In the genomic region with DNA sequence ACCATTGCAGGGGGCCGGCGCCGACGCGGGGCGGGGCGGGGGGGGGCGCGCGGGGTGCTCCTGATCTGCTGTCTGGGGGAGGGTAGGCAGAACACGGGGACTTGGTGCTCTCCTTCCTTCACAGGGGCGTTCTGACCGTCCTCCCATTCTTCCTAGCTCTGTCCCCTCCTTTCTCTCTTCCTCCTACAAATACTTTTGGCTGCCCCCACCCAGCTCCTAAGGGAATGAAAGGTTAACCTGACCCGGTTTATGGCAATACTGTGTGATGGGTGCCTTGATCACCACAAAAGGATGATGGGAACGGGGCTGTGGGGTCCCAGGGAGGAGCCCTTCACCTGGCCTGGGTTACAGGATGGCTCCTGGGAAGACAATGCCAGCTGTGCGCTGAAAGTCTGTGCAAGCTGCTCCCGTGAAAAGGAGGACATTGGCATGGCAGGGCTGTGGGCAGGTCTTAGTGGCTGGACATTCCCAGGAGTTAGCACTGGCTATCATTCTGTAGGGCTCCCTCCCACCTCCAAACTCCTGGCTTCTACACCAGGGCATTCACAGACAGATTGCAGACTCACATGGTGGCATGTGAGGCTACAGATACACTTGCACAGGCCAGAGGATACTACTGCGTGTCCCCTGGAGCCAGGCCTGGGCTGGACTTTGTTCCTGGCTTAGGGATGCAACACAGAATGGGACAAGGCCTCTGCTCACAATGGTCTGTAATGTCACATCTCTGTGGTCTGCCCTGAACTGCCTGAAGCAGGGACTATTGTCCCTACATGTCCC, we compare ENCODE assay signal across 9 cellular contexts. TPM values are rescaled to one million over a fixed set of nuclear protein-coding genes. Genes with fewer than 3 reads are reported as not detected.
A peak's percentile ranks its signal among the peaks of the same experiment; 100 is the strongest.
DNase-seq lines count a peak whose midpoint lies in the region; ATAC-seq and TF ChIP-seq lines count a peak whose summit lies in the region.
"Had no signal": no experiment of that assay in that cellular context is flagged by ENCODE, and none has a peak within 500 bp of the region (broad histone marks: within the 10 kb centered on the region; RNA-seq: fewer than 3 reads in every experiment).

No MANE protein-coding gene starts in this region.

- peaks cover 9% of the 10 kb centered on the region for H3K36me3 ChIP-seq in right atrium auricular region
- peaks cover 5% of the 10 kb centered on the region for H3K36me3 ChIP-seq in mammary epithelial cell (ENCODE audit: insufficient read depth, low read length)
- H3K36me3 ChIP-seq in vagina = peaks cover 0 to 8% of the 10 kb centered on the region in 2 donors

- BruUV-seq in mammary epithelial cell (replicated peaks; lab: Mats Ljungman, UMichigan) = no TSS peak

- H3K27ac Mint-ChIP-seq in mesothelial cell of epicardium = peak overlapping the region; percentile 92

- peaks cover 9% of the 10 kb centered on the region for H3K36me3 Mint-ChIP-seq in mesothelial cell of epicardium

- dilution Hi-C loops in mammary epithelial cell (cut with HindIII; ENCODE audit: low sequenced_read_pairs) = no loop called here

- no peak overlapping the region for H3K9ac ChIP-seq in mammary epithelial cell (ENCODE audit: insufficient read depth, low read length)

- no peaks in the 10 kb centered on the region for H3K27me3 Mint-ChIP-seq in mesothelial cell of epicardium (ENCODE audit: low read depth)

- H3K4me1 Mint-ChIP-seq in mesothelial cell of epicardium = peaks cover 32% of the 10 kb centered on the region

- WGBS in mammary epithelial cell (ENCODE audit: low coverage, missing lambda C conversion rate) = 18% methylated on average over 4 of the region's 18 CpGs

- intact Hi-C loops in Right ventricle myocardium inferior (cut with DNase I) = loop anchor here (5.0 kb wide), 1 partner anchor 326 kb away; the partner anchor contains the start of gene PTK6
- intact Hi-C loops in mammary epithelial cell (cut with micrococcal nuclease) = loop anchor here (10.0 kb wide), 1 partner anchor 238 kb away; the partner anchor contains the start of gene GMEB2
- intact Hi-C loops in vagina (cut with DNase I) = no loop called here

- H3K4me3 Mint-ChIP-seq in mesothelial cell of epicardium = peak overlapping the region; percentile 82

- H3K4me3 ChIP-seq in right atrium auricular region (peak overlapping the region in 1 of 2 donors; percentile 79), mammary epithelial cell (replicated peaks in 1 of 3; ENCODE audit: insufficient read depth in 1 of 3, low read depth in 2 of 3, low read length in 3 of 3) (peak overlapping the region in 2 of 3 experiments; percentile 73 to 76), vagina (peak overlapping the region; percentile 53 to 94)

- DNase-seq in right atrium auricular region (ENCODE audit: low spot score) (no peak), Right ventricle myocardium inferior (ENCODE audit: missing footprints) (no peak), mammary epithelial cell (no peak), mesothelial cell of epicardium (ENCODE audit: low spot score in 2 of 2, unreplicated experiment in 2 of 2) (no peak), vagina (ENCODE audit: extremely low spot score in 2 of 2) (no peak), NCI-H2081 treated with DMSO at 0.1 percent for 48 hours (lab: John Stamatoyannopoulos, UW) (no peak)
- DNase-seq in stimulated activated CD4-positive, alpha-beta T cell treated with anti-CD3 and anti-CD28 coated beads, Interleukin-12 subunit alpha, Interleukin-12 subunit beta, amount 100 ng/mL, for 4 hours = no peak

- H3K4me1 ChIP-seq in right atrium auricular region (peaks cover 0 to 42% of the 10 kb centered on the region in 2 donors), mammary epithelial cell (ENCODE audit: insufficient read depth, low read length) (peaks cover 12% of the 10 kb centered on the region), vagina (peaks cover 46% of the 10 kb centered on the region)

- in situ Hi-C loops in mammary epithelial cell (cut with MboI; ENCODE audit: low sequenced_read_pairs in 2 of 2) = loop anchor here in 1 of 2 donors (10.0 kb wide), 1 partner anchor 158 kb away; the partner anchor contains the start of genes ARFRP1 and ZGPAT

- H3K27ac ChIP-seq in right atrium auricular region = peak overlapping the region; percentile 89 to 97
- H3K27ac ChIP-seq in mammary epithelial cell (ENCODE audit: insufficient read depth, low read depth, low read length) = no peak overlapping the region
- H3K27ac ChIP-seq in vagina = peak overlapping the region; percentile 93

- H3K9me3 Mint-ChIP-seq in mesothelial cell of epicardium = no peaks in the 10 kb centered on the region

- H3K9me3 ChIP-seq in right atrium auricular region = no peaks in the 10 kb centered on the region
- no peaks in the 10 kb centered on the region for H3K9me3 ChIP-seq in mammary epithelial cell (replicated peaks; ENCODE audit: insufficient read depth, low read length)
- H3K9me3 ChIP-seq in vagina = no peaks in the 10 kb centered on the region

- H3K27me3 ChIP-seq in right atrium auricular region (no peaks in the 10 kb centered on the region), mammary epithelial cell (ENCODE audit: insufficient read depth, low read length) (no peaks in the 10 kb centered on the region), vagina (no peaks in the 10 kb centered on the region)

- TF ChIP-seq POLR2A in vagina (IDR thresholded peaks at IDR 0.05) = no peak

- TF ChIP-seq CTCF in right atrium auricular region (IDR thresholded peaks at IDR 0.05) = no peak
- no peak for TF ChIP-seq CTCF in mammary epithelial cell (conservative IDR thresholded peaks at IDR 0.05 in 1 of 2, IDR thresholded peaks at IDR 0.05 in 1 of 2; ENCODE audit: extremely low read depth in 1 of 2, insufficient read depth in 1 of 2, low read depth in 1 of 2, low read length in 2 of 2)
- TF ChIP-seq CTCF in mesothelial cell of epicardium (IDR thresholded peaks at IDR 0.05; ENCODE audit: unreplicated experiment) = no peak
- TF ChIP-seq CTCF in vagina (IDR thresholded peaks at IDR 0.05) = no peak

- H4K20me1 ChIP-seq in mammary epithelial cell (ENCODE audit: insufficient read depth, low read length) = no peaks in the 10 kb centered on the region

- no peak overlapping the region for H2AFZ ChIP-seq in mammary epithelial cell (ENCODE audit: low read depth, low read length)

- ATAC-seq in Right ventricle myocardium inferior (no peak), HG03159 (IDR thresholded peaks at IDR 0.05; ENCODE audit: unreplicated experiment) (no peak)

- H3K4me2 ChIP-seq in mammary epithelial cell (ENCODE audit: insufficient read depth, low read depth, low read length) = peak overlapping the region; percentile 77

- CTCF ChIA-PET in mammary epithelial cell (lab: Charles Lee; ENCODE audit: low non-redundant PET) = no interaction called here

- H3K79me2 ChIP-seq in mammary epithelial cell (ENCODE audit: insufficient read depth, low read length) = peaks cover 56% of the 10 kb centered on the region

RNA-seq across cellular contexts. Expression of gene TPD52L2, which starts 1.9 kb away (rescaled TPM):
- total RNA-seq in right atrium auricular region = 10 to 100 TPM; 80.6 to 84.0 TPM
- 78.0 TPM for total RNA-seq in Right ventricle myocardium inferior
- total RNA-seq in mammary epithelial cell = 100 to 1,000 TPM; 122 to 150 TPM
- 157 TPM for polyA plus RNA-seq in mammary epithelial cell
- 115 TPM for polyA minus RNA-seq in mammary epithelial cell
- 73.1 to 77.3 TPM (median 73.8 TPM) in 3 replicates for total RNA-seq in mesothelial cell of epicardium
- 90.1 TPM for total RNA-seq in vagina

RNA-seq across cellular contexts. Expression of gene ABHD16B, which starts 1.9 kb away (rescaled TPM):
- total RNA-seq in right atrium auricular region (not detected), Right ventricle myocardium inferior (not detected), mammary epithelial cell (not detected), mesothelial cell of epicardium (not detected in 3 replicates), vagina (not detected)
- not detected for polyA plus RNA-seq in mammary epithelial cell
- not detected for polyA minus RNA-seq in mammary epithelial cell
- total RNA-seq: G401 had no signal

RNA-seq across cellular contexts. Expression of gene DNAJC5, which starts 31.7 kb away (rescaled TPM):
- total RNA-seq in right atrium auricular region (10 to 100 TPM; 41.2 to 43.8 TPM), Right ventricle myocardium inferior (41.4 TPM), mammary epithelial cell (10 to 100 TPM; 77.0 to 78.7 TPM), mesothelial cell of epicardium (40.6 to 43.2 TPM (median 41.6 TPM) in 3 replicates), vagina (25.8 TPM)
- 54.8 TPM for polyA plus RNA-seq in mammary epithelial cell
- 106 TPM for polyA minus RNA-seq in mammary epithelial cell

RNA-seq across cellular contexts. Expression of gene ZBTB46, which starts 32.1 kb away (rescaled TPM):
- total RNA-seq in right atrium auricular region (10 to 100 TPM; 12.2 to 17.8 TPM), Right ventricle myocardium inferior (13.8 TPM), mammary epithelial cell (1 to 10 TPM in 1 of 2 donors, under 1 TPM in 1; 0.52 to 1.5 TPM), mesothelial cell of epicardium (11.3 to 11.6 TPM (median 11.6 TPM) in 3 replicates), vagina (7.4 TPM)
- polyA plus RNA-seq in mammary epithelial cell = 0.12 TPM
- not detected for polyA minus RNA-seq in mammary epithelial cell
